Comparison of ENCODE assay signal across 8 cellular contexts in genomic region chr11:57649826-57650738, GRCh38. TPM values are rescaled to one million over a fixed set of nuclear protein-coding genes. Genes with fewer than 3 reads are reported as not detected.
DNase-seq lines count a peak whose midpoint lies in the region; ATAC-seq and TF ChIP-seq lines count a peak whose summit lies in the region.

Gene YPEL4 (minus strand): TSS chr11:57649912. CDS start chr11:57647107, 2,805 bp downstream.

- no peak for TF ChIP-seq CTCF in ascending aorta (IDR thresholded peaks at IDR 0.05)
- TF ChIP-seq CTCF in right atrium auricular region (IDR thresholded peaks at IDR 0.05): no peak

- peak; percentile 60 for DNase-seq in A172 (ENCODE audit: low spot score)
- DNase-seq in HCEC 1CT: peak; percentile 68
- DNase-seq in T-helper 17 cell: peak; percentile 42 to 65 (median 44)
- peak; percentile 62 to 81 for DNase-seq in ascending aorta (ENCODE audit: low spot score in 2 of 2)
- no peak for DNase-seq in right atrium auricular region (ENCODE audit: low spot score)
- peak; percentile 65 for DNase-seq in renal cortical epithelial cell (ENCODE audit: low read depth)
- DNase-seq in mesenteric fat pad (ENCODE audit: low spot score): no peak
- DNase-seq in NCI-H446 treated with DMSO at 0.1 percent for 48 hours (lab: John Stamatoyannopoulos, UW): no peak

- H3K27ac ChIP-seq in ascending aorta (no peak within 1 kb of the TSS), right atrium auricular region (peak within 1 kb of the TSS in 1 of 2 donors; percentile 32)

- H3K4me3 Mint-ChIP-seq in T-helper 17 cell: peak within 1 kb of the TSS; percentile 88

- H3K27me3 ChIP-seq in ascending aorta (peaks cover 6% of the 10 kb centered on the region), right atrium auricular region (peaks cover 9 to 32% of the 10 kb centered on the region in 2 donors)

- H3K27me3 Mint-ChIP-seq in T-helper 17 cell: peaks cover 43% of the 10 kb centered on the region

- peaks cover 3 to 36% of the 10 kb centered on the region in 2 donors for H3K4me1 ChIP-seq in ascending aorta
- H3K4me1 ChIP-seq in right atrium auricular region: peaks cover 0 to 51% of the 10 kb centered on the region in 2 donors

- intact Hi-C loops in ascending aorta (cut with DNase I): loop anchor here (5.0 kb wide), 1 partner anchor 313 kb away; the partner anchor contains the start of genes P2RX3 and SSRP1

- peak; percentile 84 for ATAC-seq in T-helper 17 cell

- peaks cover 30% of the 10 kb centered on the region for H3K4me1 Mint-ChIP-seq in T-helper 17 cell

- H3K36me3 ChIP-seq in ascending aorta (no peaks in the 10 kb centered on the region), right atrium auricular region (no peaks in the 10 kb centered on the region)

- H3K27ac Mint-ChIP-seq in T-helper 17 cell: peak within 1 kb of the TSS; percentile 88

- H3K4me3 ChIP-seq in ascending aorta: peak within 1 kb of the TSS; percentile 43 to 59
- H3K4me3 ChIP-seq in right atrium auricular region: peak within 1 kb of the TSS; percentile 29 to 48

- peaks cover 4% of the 10 kb centered on the region for H3K36me3 Mint-ChIP-seq in T-helper 17 cell (ENCODE audit: low read depth)

- H3K9me3 ChIP-seq in T-helper 17 cell (ENCODE audit: control insufficient read depth, low read length, poor library complexity, severe bottlenecking): no peaks in the 10 kb centered on the region
- no peaks in the 10 kb centered on the region for H3K9me3 ChIP-seq in ascending aorta
- H3K9me3 ChIP-seq in right atrium auricular region: no peaks in the 10 kb centered on the region

RNA-seq across cellular contexts. Expression of gene YPEL4, which starts in this region (rescaled TPM):
- 0.60 and 1.4 TPM in 2 replicates for total RNA-seq in A172 (2014; rRNA removed; shearing (Covaris generic))
- total RNA-seq in T-helper 17 cell (1 to 10 TPM; 1.2 to 1.8 TPM), ascending aorta (not detected), right atrium auricular region (under 1 TPM; 0.55 to 0.63 TPM), renal cortical epithelial cell (0.35 TPM in 1 of 2 replicates, not detected in the other), mesenteric fat pad (0.71 TPM)

Comparison
In these comparisons a context has a peak if more than half of its experiments do, and no peak if none do; other contexts are left out.
1. Peak in DNase-seq and H3K4me3 ChIP-seq in ascending aorta; RNA of the gene not detected or under 1 TPM.
2. Peak in DNase-seq in renal cortical epithelial cell; RNA of the gene not detected or under 1 TPM.
3. DNase-seq: peak in A172 (single experiment), HCEC 1CT (single experiment) and T-helper 17 cell (3 of 3); none in right atrium auricular region (single experiment), mesenteric fat pad (single experiment) and NCI-H446 treated with DMSO at 0.1 percent for 48 hours (single experiment).